Comparison of ENCODE assay signal across 22 cellular contexts in genomic region chr10:46245381-46245900, GRCh38. TPM values are rescaled to one million over a fixed set of nuclear protein-coding genes. Genes with fewer than 3 reads are reported as not detected.
DNase-seq lines count a peak whose midpoint lies in the region; ATAC-seq, FAIRE-seq and TF ChIP-seq lines count a peak whose summit lies in the region.
"Had no signal": no experiment of that assay in that cellular context is flagged by ENCODE, and none has a peak within 500 bp of the region (broad histone marks: within the 10 kb centered on the region; RNA-seq: fewer than 3 reads in every experiment).

No MANE protein-coding gene starts in this region.

- H3K18ac ChIP-seq in H1 (ENCODE audit: extremely low read depth, low read length): no peak overlapping the region

- H3K14ac ChIP-seq in H1 (ENCODE audit: insufficient read length): no peak overlapping the region

- no peak overlapping the region for H4K8ac ChIP-seq in H1 (ENCODE audit: extremely low read depth, insufficient read depth, low read length)

- H3K9me3 ChIP-seq in H1 (ENCODE audit: insufficient read depth in 2 of 2, low read depth in 1 of 2, low read length in 1 of 2) (no peaks in the 10 kb centered on the region), esophagus squamous epithelium (peaks cover 0 to 5% (median 0%) of the 10 kb centered on the region in 3 donors)
- H3K9me3 ChIP-seq: MG63 had no signal

- H2BK120ac ChIP-seq in H1 (replicated peaks; ENCODE audit: low read depth, low read length): no peak overlapping the region

- no peaks in the 10 kb centered on the region for H3K79me1 ChIP-seq in H1 (ENCODE audit: low read depth, low read length)

- peaks cover 10% of the 10 kb centered on the region for H3K9me3 Mint-ChIP-seq in activated CD8-positive, alpha-beta memory T cell treated with anti-CD3 and anti-CD28 coated beads, Interleukin-2, amount 10 ng/mL, durations not matched to agents 7 days and 5 days (ENCODE audit: low read depth)

- no peak overlapping the region for H3K27ac ChIP-seq in H1 (ENCODE audit: low read depth, low read length)
- no peak overlapping the region for H3K27ac ChIP-seq in esophagus squamous epithelium
- H3K27ac ChIP-seq: A549 had no signal

- H3K36me3 ChIP-seq in H1 (ENCODE audit: control insufficient read depth in 2 of 4, insufficient read depth in 4 of 4, low read length in 3 of 4) (no peaks in the 10 kb centered on the region), esophagus squamous epithelium (no peaks in the 10 kb centered on the region)
- H3K36me3 ChIP-seq: MG63 had no signal

- no peak overlapping the region for H3K9ac ChIP-seq in H1 (replicated peaks in 1 of 4; ENCODE audit: extremely low read depth in 1 of 4, low read depth in 3 of 4, low read length in 3 of 4)

- POLR2A ChIA-PET in H1 (lab: Charles Lee; ENCODE audit: partially characterized antibody): no interaction called here

- H2BK20ac ChIP-seq in H1 (ENCODE audit: low read length): no peak overlapping the region

- no peak overlapping the region for H2BK12ac ChIP-seq in H1 (ENCODE audit: low read depth, low read length)

- no peak overlapping the region for H3K23ac ChIP-seq in H1 (ENCODE audit: insufficient read length)

- peaks cover 24% of the 10 kb centered on the region for H3K4me1 Mint-ChIP-seq in activated CD8-positive, alpha-beta memory T cell treated with anti-CD3 and anti-CD28 coated beads, Interleukin-2, amount 10 ng/mL, durations not matched to agents 7 days and 5 days

- H4K5ac ChIP-seq in H1 (ENCODE audit: insufficient read length, low read depth, low read length): no peak overlapping the region

- no peak for TF ChIP-seq RAD21 in H1 (IDR thresholded peaks at IDR 0.05 in 1 of 2, conservative IDR thresholded peaks at IDR 0.05 in 1 of 2; ENCODE audit: low read depth in 2 of 2, low read length in 2 of 2)

- H3K4me3 Mint-ChIP-seq in activated CD8-positive, alpha-beta memory T cell treated with anti-CD3 and anti-CD28 coated beads, Interleukin-2, amount 10 ng/mL, durations not matched to agents 7 days and 5 days: no peak overlapping the region
- H3K4me3 Mint-ChIP-seq: CD4-positive, CD25-positive, alpha-beta regulatory T cell had no signal

- no peak for TF ChIP-seq POLR2A in H1 (IDR thresholded peaks at IDR 0.05; ENCODE audit: control extremely low read depth in 1 of 2, low read depth in 2 of 2, low read length in 2 of 2)
- TF ChIP-seq POLR2A in esophagus squamous epithelium (IDR thresholded peaks at IDR 0.05): no peak

- H3K4me1 ChIP-seq in H1 (replicated peaks in 1 of 4; ENCODE audit: control insufficient read depth in 3 of 4, insufficient read depth in 4 of 4, low read length in 3 of 4): no peaks in the 10 kb centered on the region
- H3K4me1 ChIP-seq in esophagus squamous epithelium: no peaks in the 10 kb centered on the region
- H3K4me1 ChIP-seq: A549 had no signal

- ATAC-seq in activated CD8-positive, alpha-beta memory T cell treated with anti-CD3 and anti-CD28 coated beads, Interleukin-2, amount 10 ng/mL, durations not matched to agents 7 days and 5 days: no peak
- no peak for ATAC-seq in GM19324 (IDR thresholded peaks at IDR 0.05; ENCODE audit: low FRiP score, unreplicated experiment)
- ATAC-seq: A549, Panc1 had no signal

- 94% methylated on average over 9 of the region's 9 CpGs; no CpG with 5 or more reads in 1 of the 2 experiments for WGBS in H1 (ENCODE audit: extremely low coverage in 1 of 2, insufficient coverage in 1 of 2, insufficient read length in 1 of 2, insufficient replicate concordance in 2 of 2, low coverage in 1 of 2, low lambda C conversion rate in 2 of 2, missing lambda C conversion rate in 1 of 2), 2 experiments
- WGBS in esophagus squamous epithelium, 2 donors: 70 to 77% methylated on average over 4 to 9 of the region's 9 CpGs

- CTCF ChIA-PET in activated CD8-positive, alpha-beta memory T cell treated with anti-CD3 and anti-CD28 coated beads, Interleukin-2, amount 10 ng/mL, durations not matched to agents 7 days and 5 days (lab: Charles Lee): no interaction called here
- CTCF ChIA-PET in H1 (lab: Charles Lee; ENCODE audit: partially characterized antibody): interaction anchor here (1.1 kb wide), 1 partner anchor 16 kb away, joined by 3 read pairs; no protein-coding TSS in a partner anchor

- no peaks in the 10 kb centered on the region for H3K23me2 ChIP-seq in H1 (ENCODE audit: low read depth, low read length)

- no peak overlapping the region for H2AK5ac ChIP-seq in H1 (ENCODE audit: low read depth, low read length)

- no peaks in the 10 kb centered on the region for H3K27me3 Mint-ChIP-seq in activated CD8-positive, alpha-beta memory T cell treated with anti-CD3 and anti-CD28 coated beads, Interleukin-2, amount 10 ng/mL, durations not matched to agents 7 days and 5 days
- H3K27me3 Mint-ChIP-seq: CD4-positive, CD25-positive, alpha-beta regulatory T cell had no signal

- H3K27ac Mint-ChIP-seq in activated CD8-positive, alpha-beta memory T cell treated with anti-CD3 and anti-CD28 coated beads, Interleukin-2, amount 10 ng/mL, durations not matched to agents 7 days and 5 days: no peak overlapping the region

- intact Hi-C loops in posterior vena cava (cut with DNase I): no loop called here
- intact Hi-C loops in esophagus squamous epithelium (cut with DNase I): no loop called here

- H4K91ac ChIP-seq in H1 (replicated peaks; ENCODE audit: insufficient read length, low read length): no peak overlapping the region

- H3K56ac ChIP-seq in H1 (replicated peaks; ENCODE audit: insufficient read length, low read depth, low read length): no peak overlapping the region

- H3K4me3 ChIP-seq in H1 (ENCODE audit: extremely low read depth in 1 of 4, insufficient read depth in 2 of 4, low read depth in 3 of 4, low read length in 4 of 4) (no peak overlapping the region), esophagus squamous epithelium (no peak overlapping the region)
- H3K4me3 ChIP-seq: A549, MG63 had no signal

- H3K27me3 ChIP-seq in H1 (replicated peaks in 1 of 4; ENCODE audit: control insufficient read depth in 3 of 4, extremely low read depth in 1 of 4, insufficient read depth in 3 of 4, low read length in 3 of 4) (no peaks in the 10 kb centered on the region), esophagus squamous epithelium (no peaks in the 10 kb centered on the region)
- H3K27me3 ChIP-seq: MG63 had no signal

- TF ChIP-seq EP300 in H1 (IDR thresholded peaks at IDR 0.05; ENCODE audit: borderline replicate concordance in 1 of 2, low read depth in 2 of 2, low read length in 2 of 2): no peak

- no peak for TF ChIP-seq CTCF in H1 (IDR thresholded peaks at IDR 0.05; ENCODE audit: control extremely low read depth in 1 of 3, insufficient read depth in 1 of 3, low read depth in 1 of 3, low read length in 3 of 3)
- no peak for TF ChIP-seq CTCF in esophagus squamous epithelium (IDR thresholded peaks at IDR 0.05)

- no peak for FAIRE-seq in H1 (lab: Jason Lieb, UNC)
- FAIRE-seq: A549, H54 had no signal

- no peaks in the 10 kb centered on the region for H3K79me2 ChIP-seq in H1 (ENCODE audit: control insufficient read depth in 1 of 2, insufficient read depth in 2 of 2, low read length in 2 of 2)

- 0 out of 2 replicates have a peak overlapping the region, but pooled peaks have one; percentile 8 for H2AFZ ChIP-seq in H1 (ENCODE audit: low read length)

- peak; percentile 37 for DNase-seq in activated CD8-positive, alpha-beta memory T cell treated with anti-CD3 and anti-CD28 coated beads, Interleukin-2, amount 10 ng/mL, durations not matched to agents 7 days and 5 days
- DNase-seq in activated CD8-positive, alpha-beta memory T cell treated with anti-CD3 and anti-CD28 coated beads, Interleukin-2, amount 50 U/mL, for 48 hours: no peak
- DNase-seq in NCI-H69 (lab: John Stamatoyannopoulos, UW): peak; percentile 4
- peak in 1 of 2 experiments; percentile 29 for DNase-seq in H1 (ENCODE audit: low read depth in 1 of 2, low spot score in 2 of 2)
- peak; percentile 20 for DNase-seq in posterior vena cava (ENCODE audit: low spot score)
- DNase-seq in mesenteric fat pad (ENCODE audit: low spot score): no peak
- DNase-seq in esophagus squamous epithelium (lab: John Stamatoyannopoulos, UW): no peak
- DNase-seq: CD4-positive, CD25-positive, alpha-beta regulatory T cell; DMS79 treated with DMSO at 0.1 percent for 48 hours; MG63; NCI-H1436; NCI-H187 treated with DMSO at 0.1 percent for 48 hours; NCI-H774; NK-92 treated with Interleukin-12 subunit alpha and Interleukin-12 subunit beta, amount 100 ng/mL, for 24 hours; SIG-M5 had no signal

- no peak overlapping the region for H3K4me2 ChIP-seq in H1 (ENCODE audit: insufficient read depth in 1 of 2, low read depth in 2 of 2, low read length in 2 of 2)
- H3K4me2 ChIP-seq: A549 had no signal

- H3K4ac ChIP-seq in H1 (replicated peaks; ENCODE audit: insufficient read length, low read depth, low read length): no peak overlapping the region

- no peak overlapping the region for H2BK15ac ChIP-seq in H1 (ENCODE audit: low read length)

- no peaks in the 10 kb centered on the region for H4K20me1 ChIP-seq in H1 (replicated peaks in 1 of 2; ENCODE audit: control insufficient read depth in 1 of 2, insufficient read depth in 2 of 2, low read length in 2 of 2)

- H2BK5ac ChIP-seq in H1 (ENCODE audit: low read depth, low read length): no peak overlapping the region

- peaks cover 38% of the 10 kb centered on the region for H3K36me3 Mint-ChIP-seq in activated CD8-positive, alpha-beta memory T cell treated with anti-CD3 and anti-CD28 coated beads, Interleukin-2, amount 10 ng/mL, durations not matched to agents 7 days and 5 days

TF ChIP-seq in H1, 55 proteins besides CTCF, POLR2A, EP300 and RAD21:
- TF ChIP-seq POU5F1 (IDR thresholded peaks at IDR 0.05; ENCODE audit: low read depth, low read length) (no peak), KDM1A (IDR thresholded peaks at IDR 0.05; ENCODE audit: borderline replicate concordance, low read length) (no peak), RXRA (IDR thresholded peaks at IDR 0.05; ENCODE audit: insufficient read depth, low read depth, low read length) (no peak), BACH1 (IDR thresholded peaks at IDR 0.05; ENCODE audit: low read length) (no peak)

RNA-seq across cellular contexts. Expression of gene ANTXRL, which starts 41.4 kb away (rescaled TPM):
- not detected for total RNA-seq in activated CD8-positive, alpha-beta memory T cell treated with anti-CD3 and anti-CD28 coated beads, Interleukin-2, amount 10 ng/mL, durations not matched to agents 7 days and 5 days
- total RNA-seq in H1 (2021; fragmentation: NEBNext Ultra II Directional; extraction: Animal tissue kit (Norgen Biotek cat#: 25700)): not detected in 2 replicates
- polyA plus RNA-seq in H1 (2011; rRNA removed): not detected in 2 replicates
- polyA plus RNA-seq in H1 (2011; cell fraction: cytosol; rRNA removed): not detected
- polyA plus RNA-seq in H1 (2011; cell fraction: nucleus; rRNA removed): not detected
- not detected in 4 replicates for polyA plus RNA-seq in H1 (2012, experiment 1 of 2)
- not detected for polyA plus RNA-seq in H1 (2012, experiment 2 of 2)
- polyA plus RNA-seq in H1 (2013, experiment 1 of 2): not detected
- polyA plus RNA-seq in H1 (2013, experiment 2 of 2): not detected
- not detected in 2 replicates for polyA minus RNA-seq in H1 (2011; rRNA and poly(A)+ RNA removed)
- not detected for polyA minus RNA-seq in H1 (2011; cell fraction: cytosol; rRNA and poly(A)+ RNA removed)
- polyA minus RNA-seq in H1 (2011; cell fraction: nucleus; rRNA and poly(A)+ RNA removed): not detected
- not detected for total RNA-seq in posterior vena cava
- total RNA-seq in mesenteric fat pad: not detected
- total RNA-seq in esophagus squamous epithelium: not detected
- total RNA-seq: CD4-positive, CD25-positive, alpha-beta regulatory T cell; LHCN-M2; NCI-H460 had no signal
- polyA plus RNA-seq: BJ had no signal

Comparison
In these comparisons a context has a peak if more than half of its experiments do, and no peak if none do; other contexts are left out.
1. DNase-seq: peak in activated CD8-positive, alpha-beta memory T cell treated with anti-CD3 and anti-CD28 coated beads, Interleukin-2, amount 10 ng/mL, durations not matched to agents 7 days and 5 days (single experiment), NCI-H69 (single experiment) and posterior vena cava (single experiment); none in activated CD8-positive, alpha-beta memory T cell treated with anti-CD3 and anti-CD28 coated beads, Interleukin-2, amount 50 U/mL, for 48 hours (single experiment), mesenteric fat pad (single experiment) and esophagus squamous epithelium (single experiment).